Comparison of ENCODE assay signal across 29 cellular contexts in the genomic region with DNA sequence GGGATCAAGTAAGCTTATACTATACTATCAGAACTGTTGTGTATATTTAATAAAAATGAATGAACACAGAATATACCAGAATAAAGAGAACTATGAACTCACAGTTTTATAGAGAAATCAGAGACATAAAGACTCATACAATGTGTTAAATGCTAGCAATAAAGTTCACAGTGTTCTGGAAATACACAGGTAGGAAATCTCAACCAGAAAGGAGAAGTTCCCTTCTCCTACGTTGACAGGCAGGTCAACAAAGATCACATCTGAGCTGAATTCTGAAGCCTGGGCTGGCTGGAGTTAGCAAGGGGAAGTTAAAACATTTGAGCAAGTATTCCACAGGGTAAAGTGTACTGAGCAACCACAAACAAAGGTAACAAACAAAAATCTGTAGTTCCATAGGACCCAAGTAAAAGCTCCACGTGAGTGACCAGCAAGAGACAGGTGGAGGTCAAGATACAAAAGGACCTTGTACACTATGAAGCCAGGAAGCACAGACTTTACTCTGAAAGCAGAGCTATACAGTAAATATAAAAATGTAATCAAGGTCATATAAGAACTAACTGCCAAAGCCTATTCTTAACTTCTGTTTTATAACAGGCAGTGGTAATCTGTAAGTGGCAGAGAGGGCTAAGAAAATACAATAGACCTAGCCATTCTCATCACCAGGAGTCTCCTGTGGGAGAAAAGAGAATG. TPM values are rescaled to one million over a fixed set of nuclear protein-coding genes. Genes with fewer than 3 reads are reported as not detected.
DNase-seq lines count a peak whose midpoint lies in the region; ATAC-seq and TF ChIP-seq lines count a peak whose summit lies in the region.
"Had no signal": no experiment of that assay in that cellular context is flagged by ENCODE, and none has a peak within 500 bp of the region (broad histone marks: within the 10 kb centered on the region; RNA-seq: fewer than 3 reads in every experiment).

No MANE protein-coding gene starts in this region.

- WGBS in thyroid gland, 2 donors, result 84 to 89% methylated on average over 2 of the region's 2 CpGs

- H3K36me3 Mint-ChIP-seq in activated T-cell treated with anti-CD3 and anti-CD28 coated beads, Interleukin-2, amount 50 U/mL, for 72 hours (ENCODE audit: insufficient read depth in 2 of 2), result peaks cover 16 to 40% of the 10 kb centered on the region in 2 donors
- peaks cover 6% of the 10 kb centered on the region for H3K36me3 Mint-ChIP-seq in T-helper 17 cell (ENCODE audit: low read depth)

- no peaks in the 10 kb centered on the region for H3K36me3 ChIP-seq in mucosa of descending colon (ENCODE audit: low read depth)
- peaks cover 35 to 52% of the 10 kb centered on the region in 2 donors for H3K36me3 ChIP-seq in thyroid gland
- H3K36me3 ChIP-seq: prostate gland had no signal

- TF ChIP-seq POLR2A in thyroid gland (IDR thresholded peaks at IDR 0.05), result no peak

- peak overlapping the region; percentile 83 for H3K27ac Mint-ChIP-seq in activated T-cell treated with anti-CD3 and anti-CD28 coated beads, Interleukin-2, amount 50 U/mL, for 72 hours
- H3K27ac Mint-ChIP-seq in T-helper 17 cell, result peak overlapping the region; percentile 79

- DNase-seq in activated T-cell treated with anti-CD3 and anti-CD28 coated beads, Interleukin-2, amount 50 U/mL, for 72 hours, result no peak
- no peak for DNase-seq in activated T-cell treated with anti-CD3 and anti-CD28 coated beads, Interleukin-2, amount 50 U/mL, for 1 hour
- no peak for DNase-seq in T-helper 17 cell
- DNase-seq in mucosa of descending colon, result no peak
- DNase-seq in thyroid gland, result no peak
- DNase-seq: activated CD4-positive, CD25-positive, alpha-beta regulatory T cell; activated CD8-positive, alpha-beta memory T cell treated with anti-CD3 and anti-CD28 coated beads for 24 hours; activated naive CD4-positive, alpha-beta T cell treated with Interleukin-2 at 50 U/mL for 16 hours; anterior cingulate cortex; Caco-2; effector CD8-positive, alpha-beta T cell; erythroblast; GDM1; HCEC 1CT; heart left ventricle; MM.1S; NCI-H2081; NCI-H226; SIG-M5; sigmoid colon; stimulated activated CD4-positive, alpha-beta T cell treated with anti-CD3 and anti-CD28 coated beads, Interleukin-4, amount 100 ng/mL, for 4 hours; stimulated activated naive CD4-positive, alpha-beta T cell; testis had no signal

- peaks cover 13% of the 10 kb centered on the region for H3K4me1 ChIP-seq in mucosa of descending colon (ENCODE audit: low read depth)
- H3K4me1 ChIP-seq in thyroid gland, result peaks cover 46 to 61% of the 10 kb centered on the region in 2 donors
- H3K4me1 ChIP-seq: Caco-2, prostate gland had no signal

- no peaks in the 10 kb centered on the region for H3K9me3 Mint-ChIP-seq in activated T-cell treated with anti-CD3 and anti-CD28 coated beads, Interleukin-2, amount 50 U/mL, for 72 hours

- ATAC-seq in activated T-cell treated with anti-CD3 and anti-CD28 coated beads, Interleukin-2, amount 50 U/mL, for 72 hours (replicated peaks in 1 of 2), result no peak
- ATAC-seq in T-helper 17 cell (no peak), mucosa of descending colon (peak; percentile 65), GM21367 (IDR thresholded peaks at IDR 0.05; ENCODE audit: unreplicated experiment) (no peak), HG03139 (IDR thresholded peaks at IDR 0.05; ENCODE audit: unreplicated experiment) (no peak), HG03460 (IDR thresholded peaks at IDR 0.05; ENCODE audit: unreplicated experiment) (no peak)
- ATAC-seq: heart left ventricle, Panc1 had no signal

- no peaks in the 10 kb centered on the region for H3K27me3 ChIP-seq in thyroid gland
- H3K27me3 ChIP-seq: heart left ventricle, sigmoid colon, testis had no signal

- H3K4me3 ChIP-seq in mucosa of descending colon (no peak overlapping the region), thyroid gland (replicated peaks in 1 of 3) (no peak overlapping the region)
- H3K4me3 ChIP-seq: heart left ventricle, prostate gland, sigmoid colon, testis had no signal

- H3K27ac ChIP-seq in thyroid gland, result peak overlapping the region in 2 of 3 donors; percentile 31 to 34
- H3K27ac ChIP-seq: KMS-11, prostate gland had no signal

- no peak overlapping the region for H3K4me3 Mint-ChIP-seq in activated T-cell treated with anti-CD3 and anti-CD28 coated beads, Interleukin-2, amount 50 U/mL, for 72 hours
- no peak overlapping the region for H3K4me3 Mint-ChIP-seq in T-helper 17 cell

- no peaks in the 10 kb centered on the region for H3K27me3 Mint-ChIP-seq in activated T-cell treated with anti-CD3 and anti-CD28 coated beads, Interleukin-2, amount 50 U/mL, for 72 hours (ENCODE audit: low read depth)
- no peaks in the 10 kb centered on the region for H3K27me3 Mint-ChIP-seq in T-helper 17 cell

- no peaks in the 10 kb centered on the region for H3K9me3 ChIP-seq in T-helper 17 cell (ENCODE audit: control insufficient read depth, low read length, poor library complexity, severe bottlenecking)
- H3K9me3 ChIP-seq in mucosa of descending colon, result no peaks in the 10 kb centered on the region
- H3K9me3 ChIP-seq in thyroid gland, result no peaks in the 10 kb centered on the region
- H3K9me3 ChIP-seq: Caco-2, heart left ventricle, prostate gland, sigmoid colon, testis had no signal

- peaks cover 54% of the 10 kb centered on the region for H3K4me1 Mint-ChIP-seq in activated T-cell treated with anti-CD3 and anti-CD28 coated beads, Interleukin-2, amount 50 U/mL, for 72 hours (ENCODE audit: low read depth)
- H3K4me1 Mint-ChIP-seq in T-helper 17 cell, result peaks cover 33% of the 10 kb centered on the region

- intact Hi-C loops in mucosa of descending colon (cut with DNase I, micrococcal nuclease), result no loop called here
- intact Hi-C loops in thyroid gland (cut with DNase I), result no loop called here

- no peak for TF ChIP-seq CTCF in mucosa of descending colon (IDR thresholded peaks at IDR 0.05)
- no peak for TF ChIP-seq CTCF in thyroid gland (IDR thresholded peaks at IDR 0.05)

RNA-seq across cellular contexts. Expression of a gene that starts 13.0 kb away (rescaled TPM):
- 10 to 100 TPM; 40.3 to 44.5 TPM for total RNA-seq in activated T-cell treated with anti-CD3 and anti-CD28 coated beads, Interleukin-2, amount 50 U/mL, for 72 hours
- total RNA-seq in T-helper 17 cell (10 to 100 TPM; 74.3 to 81.2 TPM), mucosa of descending colon (10 to 100 TPM; 40.5 to 57.1 (median 56.0) TPM), thyroid gland (100 to 1,000 TPM; 144 to 164 (median 155) TPM)

RNA-seq across cellular contexts. Expression of a gene that starts 22.1 kb away (rescaled TPM):
- total RNA-seq in activated T-cell treated with anti-CD3 and anti-CD28 coated beads, Interleukin-2, amount 50 U/mL, for 72 hours, result 10 to 100 TPM; 14.0 to 16.4 TPM
- 10 to 100 TPM; 21.5 to 32.8 TPM for total RNA-seq in T-helper 17 cell
- total RNA-seq in mucosa of descending colon, result 10 to 100 TPM; 25.5 to 33.5 (median 26.3) TPM
- total RNA-seq in thyroid gland, result 100 to 1,000 TPM in 3 of 4 donors, 10 to 100 TPM in 1; 89.2 to 204 (median 173) TPM
